Comparison of ENCODE assay signal across 8 cellular contexts in genomic region chrX:48597353-48598264, GRCh38. TPM values are rescaled to one million over a fixed set of nuclear protein-coding genes. Genes with fewer than 3 reads are reported as not detected.
DNase-seq lines count a peak whose midpoint lies in the region; ATAC-seq and TF ChIP-seq lines count a peak whose summit lies in the region.

Gene WDR13, plus strand, starts transcription at chrX:48597492. Its CDS starts 505 bp downstream, at chrX:48597997.

- H3K9ac ChIP-seq in GM23248 = peak within 1 kb of the TSS; percentile 97

- H3K4me3 Mint-ChIP-seq in naive thymus-derived CD8-positive, alpha-beta T cell = peak within 1 kb of the TSS; percentile 94 to 98 (median 96)
- H3K4me3 Mint-ChIP-seq in stimulated activated naive B cell treated with anti-CD40 and anti-IgM and Interleukin-4, amounts not matched to agents 10 μg/mL and 1 μg/mL and 100 μg/mL, for 72 hours = peak within 1 kb of the TSS; percentile 98 to 99

- H3K27ac ChIP-seq in GM23248 = peak within 1 kb of the TSS; percentile 98

- DNase-seq in DMS79 treated with DMSO at 0.1 percent for 48 hours (lab: John Stamatoyannopoulos, UW) (peak; percentile 79), GM23248 (peak; percentile 93), M059J (ENCODE audit: low read depth) (peak; percentile 92), fibroblast of mammary gland (ENCODE audit: low read depth) (peak; percentile 95)
- peak; percentile 83 for DNase-seq in activated T-helper 9 cell treated with anti-CD3 and anti-CD28 coated beads, Interleukin-2, amount 50 U/mL, for 16 hours (ENCODE audit: low read depth)
- DNase-seq in naive thymus-derived CD8-positive, alpha-beta T cell = peak; percentile 84 to 96 (median 89)
- DNase-seq in stimulated activated naive B cell treated with anti-CD40 and anti-IgM and Interleukin-4, amounts not matched to agents 10 μg/mL and 1 μg/mL and 100 μg/mL, for 72 hours = peak; percentile 88

- peaks cover 7 to 18% (median 9%) of the 10 kb centered on the region in 4 donors for H3K4me1 Mint-ChIP-seq in naive thymus-derived CD8-positive, alpha-beta T cell
- peaks cover 7 to 11% of the 10 kb centered on the region in 2 donors for H3K4me1 Mint-ChIP-seq in stimulated activated naive B cell treated with anti-CD40 and anti-IgM and Interleukin-4, amounts not matched to agents 10 μg/mL and 1 μg/mL and 100 μg/mL, for 72 hours

- no peaks in the 10 kb centered on the region for H4K20me1 ChIP-seq in GM23248 (ENCODE audit: insufficient read depth)

- H3K27ac Mint-ChIP-seq in naive thymus-derived CD8-positive, alpha-beta T cell = peak within 1 kb of the TSS; percentile 98 to 100 (median 99)
- peak within 1 kb of the TSS; percentile 99 for H3K27ac Mint-ChIP-seq in stimulated activated naive B cell treated with anti-CD40 and anti-IgM and Interleukin-4, amounts not matched to agents 10 μg/mL and 1 μg/mL and 100 μg/mL, for 72 hours

- no peaks in the 10 kb centered on the region for H3K27me3 ChIP-seq in GM23248 (replicated peaks; ENCODE audit: insufficient read depth)

- H3K27me3 Mint-ChIP-seq in naive thymus-derived CD8-positive, alpha-beta T cell = peaks cover 0 to 2% (median 0%) of the 10 kb centered on the region in 5 donors
- no peaks in the 10 kb centered on the region for H3K27me3 Mint-ChIP-seq in stimulated activated naive B cell treated with anti-CD40 and anti-IgM and Interleukin-4, amounts not matched to agents 10 μg/mL and 1 μg/mL and 100 μg/mL, for 72 hours

- no peaks in the 10 kb centered on the region for H3F3A ChIP-seq in GM23248 (ENCODE audit: insufficient read depth)

- 0 to 4% methylated on average over 37 to 46 of the region's 62 CpGs for WGBS in GM23248 (ENCODE audit: low coverage in 1 of 2, low lambda C conversion rate in 2 of 2, missing lambda C conversion rate in 2 of 2), 2 experiments

- peak within 1 kb of the TSS; percentile 74 for H2AFZ ChIP-seq in GM23248

- H3K9me3 ChIP-seq in GM23248 (ENCODE audit: low read depth) = no peaks in the 10 kb centered on the region

- H3K4me1 ChIP-seq in GM23248 (ENCODE audit: insufficient read depth) = peaks cover 4% of the 10 kb centered on the region; the same call in 1 of the 2 replicates

- no peaks in the 10 kb centered on the region for H3K9me2 ChIP-seq in GM23248 (ENCODE audit: insufficient read depth)

- in situ Hi-C loops in GM23248 (cut with MboI) = no loop called here

- no peaks in the 10 kb centered on the region for H3K36me3 ChIP-seq in GM23248 (ENCODE audit: low read depth)

- no peaks in the 10 kb centered on the region for H3K9me3 Mint-ChIP-seq in naive thymus-derived CD8-positive, alpha-beta T cell
- peaks cover 0 to 3% of the 10 kb centered on the region in 2 donors for H3K9me3 Mint-ChIP-seq in stimulated activated naive B cell treated with anti-CD40 and anti-IgM and Interleukin-4, amounts not matched to agents 10 μg/mL and 1 μg/mL and 100 μg/mL, for 72 hours

- peak; percentile 83 for ATAC-seq in naive thymus-derived CD8-positive, alpha-beta T cell
- ATAC-seq in stimulated activated naive B cell treated with anti-CD40 and anti-IgM and Interleukin-4, amounts not matched to agents 10 μg/mL and 1 μg/mL and 100 μg/mL, for 72 hours (replicated peaks) = peak; percentile 87 to 91

- peak within 1 kb of the TSS; percentile 65 for H3K4me2 ChIP-seq in GM23248 (ENCODE audit: unreplicated experiment)

- H3K36me3 Mint-ChIP-seq in naive thymus-derived CD8-positive, alpha-beta T cell = peaks cover 0 to 8% (median 0%) of the 10 kb centered on the region in 3 donors
- H3K36me3 Mint-ChIP-seq in stimulated activated naive B cell treated with anti-CD40 and anti-IgM and Interleukin-4, amounts not matched to agents 10 μg/mL and 1 μg/mL and 100 μg/mL, for 72 hours = peaks cover 8 to 19% of the 10 kb centered on the region in 2 donors

- POLR2A ChIA-PET in naive thymus-derived CD8-positive, alpha-beta T cell (lab: Charles Lee) = interaction anchor here (0.7 to 1.9 kb wide), 7 partner anchors 19 to 294 kb away, joined by 3 to 11 read pairs (median 4); partner anchors contain the start of genes FTSJ1 and RBM3

- peak; percentile 78 for TF ChIP-seq POLR2A in Raji (IDR thresholded peaks at IDR 0.05; ENCODE audit: insufficient read depth, low read depth, low read length)

- H3K79me2 ChIP-seq in GM23248 (ENCODE audit: insufficient read depth) = peaks cover 14% of the 10 kb centered on the region

- H3K4me3 ChIP-seq in GM23248 (peak within 1 kb of the TSS; percentile 82), fibroblast of mammary gland (ENCODE audit: control insufficient read depth, low read depth, low read length) (peak within 1 kb of the TSS; percentile 68)

- TF ChIP-seq CTCF in fibroblast of mammary gland (conservative IDR thresholded peaks at IDR 0.05; ENCODE audit: control insufficient read depth, insufficient read depth, low read depth, low read length) = no peak

RNA-seq across cellular contexts. Expression of gene WDR13, which starts in this region (rescaled TPM):
- 120 and 149 TPM in 2 replicates for total RNA-seq in GM23248 (2014; rRNA removed; shearing (Covaris generic))
- 89.7 and 92.4 TPM in 2 replicates for polyA plus RNA-seq in GM23248 (2016; fragmentation: Nextera tagmentation; extraction: Ambion mirVana)
- 54.3 and 88.6 TPM in 2 replicates for total RNA-seq in M059J (2014; rRNA removed; shearing (Covaris generic))
- 10 to 100 TPM; 49.5 to 51.5 TPM for total RNA-seq in naive thymus-derived CD8-positive, alpha-beta T cell
- 10 to 100 TPM; 32.2 to 45.5 (median 40.6) TPM for polyA plus RNA-seq in naive thymus-derived CD8-positive, alpha-beta T cell

Comparison
In these comparisons a context has a peak if more than half of its experiments do, and no peak if none do; other contexts are left out.
1. Peak in every context shown above with its lines: DNase-seq, ATAC-seq, H3K4me3 ChIP-seq and H3K27ac ChIP-seq.